1 cellular context compared by ENCODE assay signal in the genomic region with DNA sequence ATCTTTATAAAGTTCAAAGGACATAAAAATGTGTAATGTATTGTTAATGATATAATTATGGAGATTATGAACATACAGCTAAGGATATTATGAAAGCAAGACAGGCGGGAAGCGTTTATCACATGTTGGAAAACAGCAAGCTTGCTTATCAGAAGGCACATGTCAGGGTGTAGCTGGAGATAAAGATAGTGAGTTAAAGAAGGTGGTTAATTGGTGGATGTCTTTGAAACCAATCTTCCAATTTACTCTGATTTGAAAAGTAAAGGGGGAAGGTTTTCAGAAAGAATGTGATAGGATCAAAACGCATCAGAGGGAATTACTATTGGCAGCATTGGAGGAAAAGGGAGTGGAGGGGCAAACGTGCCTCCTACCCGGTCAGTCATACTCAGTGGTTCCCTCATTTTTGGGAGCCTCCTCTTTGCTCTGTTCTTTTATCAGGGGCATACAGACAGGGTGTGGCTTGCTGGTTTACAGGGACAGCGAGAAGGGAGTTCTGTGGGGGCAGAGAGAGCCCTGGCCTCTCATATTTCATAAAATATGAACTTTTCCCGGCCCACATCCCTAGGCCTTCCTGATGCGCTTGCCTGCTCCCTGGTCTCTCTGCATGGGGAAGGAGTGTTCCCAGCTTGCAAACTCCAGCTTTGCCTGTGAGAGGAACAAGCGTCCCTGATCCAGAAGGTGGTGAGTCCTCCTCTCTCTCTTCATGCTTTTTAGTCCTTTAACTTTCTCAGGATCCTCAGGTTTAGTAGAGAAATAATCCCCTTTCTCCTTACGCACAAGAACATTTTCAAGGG.
TF ChIP-seq lines count a peak whose summit lies in the region.

No MANE protein-coding gene starts in this region.

TF ChIP-seq in K562, 482 proteins besides CTCF, POLR2A, EP300 and RAD21 (continued from another document and continues in another):
- TF ChIP-seq, protein P1, sequence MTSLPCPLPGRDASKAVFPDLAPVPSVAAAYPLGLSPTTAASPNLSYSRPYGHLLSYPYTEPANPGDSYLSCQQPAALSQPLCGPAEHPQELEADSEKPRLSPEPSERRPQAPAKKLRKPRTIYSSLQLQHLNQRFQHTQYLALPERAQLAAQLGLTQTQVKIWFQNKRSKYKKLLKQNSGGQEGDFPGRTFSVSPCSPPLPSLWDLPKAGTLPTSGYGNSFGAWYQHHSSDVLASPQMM (CRISPR knock-in tag; IDR thresholded peaks at IDR 0.05) = no peak
- TF ChIP-seq, protein P2, sequence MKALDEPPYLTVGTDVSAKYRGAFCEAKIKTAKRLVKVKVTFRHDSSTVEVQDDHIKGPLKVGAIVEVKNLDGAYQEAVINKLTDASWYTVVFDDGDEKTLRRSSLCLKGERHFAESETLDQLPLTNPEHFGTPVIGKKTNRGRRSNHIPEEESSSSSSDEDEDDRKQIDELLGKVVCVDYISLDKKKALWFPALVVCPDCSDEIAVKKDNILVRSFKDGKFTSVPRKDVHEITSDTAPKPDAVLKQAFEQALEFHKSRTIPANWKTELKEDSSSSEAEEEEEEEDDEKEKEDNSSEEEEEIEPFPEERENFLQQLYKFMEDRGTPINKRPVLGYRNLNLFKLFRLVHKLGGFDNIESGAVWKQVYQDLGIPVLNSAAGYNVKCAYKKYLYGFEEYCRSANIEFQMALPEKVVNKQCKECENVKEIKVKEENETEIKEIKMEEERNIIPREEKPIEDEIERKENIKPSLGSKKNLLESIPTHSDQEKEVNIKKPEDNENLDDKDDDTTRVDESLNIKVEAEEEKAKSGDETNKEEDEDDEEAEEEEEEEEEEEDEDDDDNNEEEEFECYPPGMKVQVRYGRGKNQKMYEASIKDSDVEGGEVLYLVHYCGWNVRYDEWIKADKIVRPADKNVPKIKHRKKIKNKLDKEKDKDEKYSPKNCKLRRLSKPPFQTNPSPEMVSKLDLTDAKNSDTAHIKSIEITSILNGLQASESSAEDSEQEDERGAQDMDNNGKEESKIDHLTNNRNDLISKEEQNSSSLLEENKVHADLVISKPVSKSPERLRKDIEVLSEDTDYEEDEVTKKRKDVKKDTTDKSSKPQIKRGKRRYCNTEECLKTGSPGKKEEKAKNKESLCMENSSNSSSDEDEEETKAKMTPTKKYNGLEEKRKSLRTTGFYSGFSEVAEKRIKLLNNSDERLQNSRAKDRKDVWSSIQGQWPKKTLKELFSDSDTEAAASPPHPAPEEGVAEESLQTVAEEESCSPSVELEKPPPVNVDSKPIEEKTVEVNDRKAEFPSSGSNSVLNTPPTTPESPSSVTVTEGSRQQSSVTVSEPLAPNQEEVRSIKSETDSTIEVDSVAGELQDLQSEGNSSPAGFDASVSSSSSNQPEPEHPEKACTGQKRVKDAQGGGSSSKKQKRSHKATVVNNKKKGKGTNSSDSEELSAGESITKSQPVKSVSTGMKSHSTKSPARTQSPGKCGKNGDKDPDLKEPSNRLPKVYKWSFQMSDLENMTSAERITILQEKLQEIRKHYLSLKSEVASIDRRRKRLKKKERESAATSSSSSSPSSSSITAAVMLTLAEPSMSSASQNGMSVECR (CRISPR knock-in tag; IDR thresholded peaks at IDR 0.05) = 0 out of 2 replicates have a peak, but pooled peaks have one; percentile 37
- TF ChIP-seq GATA2 (CRISPR knock-in tag; IDR thresholded peaks at IDR 0.05) = peak; percentile 95
- TF ChIP-seq BCL6 (CRISPR knock-in tag; IDR thresholded peaks at IDR 0.05) = no peak
- no peak for TF ChIP-seq TCFL5 (CRISPR knock-in tag; conservative IDR thresholded peaks at IDR 0.05)
- no peak; the same call in 1 of the 2 replicates for TF ChIP-seq POLR2AphosphoS2 (IDR thresholded peaks at IDR 0.05; ENCODE audit: low read length)
- TF ChIP-seq ZNF444 (CRISPR knock-in tag; IDR thresholded peaks at IDR 0.05) = no peak; the same call in 1 of the 2 replicates
- TF ChIP-seq ZNF76 (CRISPR knock-in tag; IDR thresholded peaks at IDR 0.05; ENCODE audit: borderline replicate concordance) = no peak; the same call in 1 of the 2 replicates
- TF ChIP-seq, protein P3, sequence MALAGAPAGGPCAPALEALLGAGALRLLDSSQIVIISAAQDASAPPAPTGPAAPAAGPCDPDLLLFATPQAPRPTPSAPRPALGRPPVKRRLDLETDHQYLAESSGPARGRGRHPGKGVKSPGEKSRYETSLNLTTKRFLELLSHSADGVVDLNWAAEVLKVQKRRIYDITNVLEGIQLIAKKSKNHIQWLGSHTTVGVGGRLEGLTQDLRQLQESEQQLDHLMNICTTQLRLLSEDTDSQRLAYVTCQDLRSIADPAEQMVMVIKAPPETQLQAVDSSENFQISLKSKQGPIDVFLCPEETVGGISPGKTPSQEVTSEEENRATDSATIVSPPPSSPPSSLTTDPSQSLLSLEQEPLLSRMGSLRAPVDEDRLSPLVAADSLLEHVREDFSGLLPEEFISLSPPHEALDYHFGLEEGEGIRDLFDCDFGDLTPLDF (CRISPR knock-in tag; IDR thresholded peaks at IDR 0.05) = no peak
- TF ChIP-seq NCOA2 (IDR thresholded peaks at IDR 0.05; ENCODE audit: partially characterized antibody in 2 of 2) = peak; percentile 70 to 90
- TF ChIP-seq, protein P4, sequence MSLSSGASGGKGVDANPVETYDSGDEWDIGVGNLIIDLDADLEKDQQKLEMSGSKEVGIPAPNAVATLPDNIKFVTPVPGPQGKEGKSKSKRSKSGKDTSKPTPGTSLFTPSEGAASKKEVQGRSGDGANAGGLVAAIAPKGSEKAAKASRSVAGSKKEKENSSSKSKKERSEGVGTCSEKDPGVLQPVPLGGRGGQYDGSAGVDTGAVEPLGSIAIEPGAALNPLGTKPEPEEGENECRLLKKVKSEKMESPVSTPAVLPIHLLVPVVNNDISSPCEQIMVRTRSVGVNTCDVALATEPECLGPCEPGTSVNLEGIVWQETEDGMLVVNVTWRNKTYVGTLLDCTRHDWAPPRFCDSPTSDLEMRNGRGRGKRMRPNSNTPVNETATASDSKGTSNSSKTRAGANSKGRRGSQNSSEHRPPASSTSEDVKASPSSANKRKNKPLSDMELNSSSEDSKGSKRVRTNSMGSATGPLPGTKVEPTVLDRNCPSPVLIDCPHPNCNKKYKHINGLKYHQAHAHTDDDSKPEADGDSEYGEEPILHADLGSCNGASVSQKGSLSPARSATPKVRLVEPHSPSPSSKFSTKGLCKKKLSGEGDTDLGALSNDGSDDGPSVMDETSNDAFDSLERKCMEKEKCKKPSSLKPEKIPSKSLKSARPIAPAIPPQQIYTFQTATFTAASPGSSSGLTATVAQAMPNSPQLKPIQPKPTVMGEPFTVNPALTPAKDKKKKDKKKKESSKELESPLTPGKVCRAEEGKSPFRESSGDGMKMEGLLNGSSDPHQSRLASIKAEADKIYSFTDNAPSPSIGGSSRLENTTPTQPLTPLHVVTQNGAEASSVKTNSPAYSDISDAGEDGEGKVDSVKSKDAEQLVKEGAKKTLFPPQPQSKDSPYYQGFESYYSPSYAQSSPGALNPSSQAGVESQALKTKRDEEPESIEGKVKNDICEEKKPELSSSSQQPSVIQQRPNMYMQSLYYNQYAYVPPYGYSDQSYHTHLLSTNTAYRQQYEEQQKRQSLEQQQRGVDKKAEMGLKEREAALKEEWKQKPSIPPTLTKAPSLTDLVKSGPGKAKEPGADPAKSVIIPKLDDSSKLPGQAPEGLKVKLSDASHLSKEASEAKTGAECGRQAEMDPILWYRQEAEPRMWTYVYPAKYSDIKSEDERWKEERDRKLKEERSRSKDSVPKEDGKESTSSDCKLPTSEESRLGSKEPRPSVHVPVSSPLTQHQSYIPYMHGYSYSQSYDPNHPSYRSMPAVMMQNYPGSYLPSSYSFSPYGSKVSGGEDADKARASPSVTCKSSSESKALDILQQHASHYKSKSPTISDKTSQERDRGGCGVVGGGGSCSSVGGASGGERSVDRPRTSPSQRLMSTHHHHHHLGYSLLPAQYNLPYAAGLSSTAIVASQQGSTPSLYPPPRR (CRISPR knock-in tag; IDR thresholded peaks at IDR 0.05; ENCODE audit: borderline replicate concordance) = no peak
- TF ChIP-seq, protein P5, sequence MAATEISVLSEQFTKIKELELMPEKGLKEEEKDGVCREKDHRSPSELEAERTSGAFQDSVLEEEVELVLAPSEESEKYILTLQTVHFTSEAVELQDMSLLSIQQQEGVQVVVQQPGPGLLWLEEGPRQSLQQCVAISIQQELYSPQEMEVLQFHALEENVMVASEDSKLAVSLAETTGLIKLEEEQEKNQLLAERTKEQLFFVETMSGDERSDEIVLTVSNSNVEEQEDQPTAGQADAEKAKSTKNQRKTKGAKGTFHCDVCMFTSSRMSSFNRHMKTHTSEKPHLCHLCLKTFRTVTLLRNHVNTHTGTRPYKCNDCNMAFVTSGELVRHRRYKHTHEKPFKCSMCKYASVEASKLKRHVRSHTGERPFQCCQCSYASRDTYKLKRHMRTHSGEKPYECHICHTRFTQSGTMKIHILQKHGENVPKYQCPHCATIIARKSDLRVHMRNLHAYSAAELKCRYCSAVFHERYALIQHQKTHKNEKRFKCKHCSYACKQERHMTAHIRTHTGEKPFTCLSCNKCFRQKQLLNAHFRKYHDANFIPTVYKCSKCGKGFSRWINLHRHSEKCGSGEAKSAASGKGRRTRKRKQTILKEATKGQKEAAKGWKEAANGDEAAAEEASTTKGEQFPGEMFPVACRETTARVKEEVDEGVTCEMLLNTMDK (IDR thresholded peaks at IDR 0.05; ENCODE audit: borderline replicate concordance, insufficient read depth, low read depth, low read length, poor library complexity, severe bottlenecking) = no peak
- TF ChIP-seq ZBTB7A (IDR thresholded peaks at IDR 0.05; ENCODE audit: borderline replicate concordance, control insufficient read depth, low read depth, low read length) = no peak
- TF ChIP-seq ASH1L (IDR thresholded peaks at IDR 0.05; ENCODE audit: borderline replicate concordance, low read depth, partially characterized antibody) = peak; percentile 32
- TF ChIP-seq, protein P6, sequence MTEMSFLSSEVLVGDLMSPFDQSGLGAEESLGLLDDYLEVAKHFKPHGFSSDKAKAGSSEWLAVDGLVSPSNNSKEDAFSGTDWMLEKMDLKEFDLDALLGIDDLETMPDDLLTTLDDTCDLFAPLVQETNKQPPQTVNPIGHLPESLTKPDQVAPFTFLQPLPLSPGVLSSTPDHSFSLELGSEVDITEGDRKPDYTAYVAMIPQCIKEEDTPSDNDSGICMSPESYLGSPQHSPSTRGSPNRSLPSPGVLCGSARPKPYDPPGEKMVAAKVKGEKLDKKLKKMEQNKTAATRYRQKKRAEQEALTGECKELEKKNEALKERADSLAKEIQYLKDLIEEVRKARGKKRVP (CRISPR knock-in tag; IDR thresholded peaks at IDR 0.05) = no peak
- peak; percentile 82 for TF ChIP-seq MBD2 (IDR thresholded peaks at IDR 0.05; ENCODE audit: borderline replicate concordance, low read depth)
- peak; percentile 40 for TF ChIP-seq NFRKB (IDR thresholded peaks at IDR 0.05; ENCODE audit: low read depth)
- 0 out of 2 replicates have a peak, but pooled peaks have one; percentile 51 for TF ChIP-seq ZNF668 (CRISPR knock-in tag; IDR thresholded peaks at IDR 0.05)
- TF ChIP-seq, protein P7, sequence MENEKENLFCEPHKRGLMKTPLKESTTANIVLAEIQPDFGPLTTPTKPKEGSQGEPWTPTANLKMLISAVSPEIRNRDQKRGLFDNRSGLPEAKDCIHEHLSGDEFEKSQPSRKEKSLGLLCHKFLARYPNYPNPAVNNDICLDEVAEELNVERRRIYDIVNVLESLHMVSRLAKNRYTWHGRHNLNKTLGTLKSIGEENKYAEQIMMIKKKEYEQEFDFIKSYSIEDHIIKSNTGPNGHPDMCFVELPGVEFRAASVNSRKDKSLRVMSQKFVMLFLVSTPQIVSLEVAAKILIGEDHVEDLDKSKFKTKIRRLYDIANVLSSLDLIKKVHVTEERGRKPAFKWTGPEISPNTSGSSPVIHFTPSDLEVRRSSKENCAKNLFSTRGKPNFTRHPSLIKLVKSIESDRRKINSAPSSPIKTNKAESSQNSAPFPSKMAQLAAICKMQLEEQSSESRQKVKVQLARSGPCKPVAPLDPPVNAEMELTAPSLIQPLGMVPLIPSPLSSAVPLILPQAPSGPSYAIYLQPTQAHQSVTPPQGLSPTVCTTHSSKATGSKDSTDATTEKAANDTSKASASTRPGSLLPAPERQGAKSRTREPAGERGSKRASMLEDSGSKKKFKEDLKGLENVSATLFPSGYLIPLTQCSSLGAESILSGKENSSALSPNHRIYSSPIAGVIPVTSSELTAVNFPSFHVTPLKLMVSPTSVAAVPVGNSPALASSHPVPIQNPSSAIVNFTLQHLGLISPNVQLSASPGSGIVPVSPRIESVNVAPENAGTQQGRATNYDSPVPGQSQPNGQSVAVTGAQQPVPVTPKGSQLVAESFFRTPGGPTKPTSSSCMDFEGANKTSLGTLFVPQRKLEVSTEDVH (IDR thresholded peaks at IDR 0.05; ENCODE audit: low read depth, partially characterized antibody) = peak; percentile 75
- TF ChIP-seq TARDBP (IDR thresholded peaks at IDR 0.05) = peak; percentile 70
- no peak for TF ChIP-seq ZNF212 (CRISPR knock-in tag; IDR thresholded peaks at IDR 0.05)
- TF ChIP-seq MEIS2 (IDR thresholded peaks at IDR 0.05; ENCODE audit: partially characterized antibody) = peak; percentile 80
- peak; percentile 87 to 96; a peak in 3 of 4 replicates for TF ChIP-seq HDAC1 (IDR thresholded peaks at IDR 0.05)
- TF ChIP-seq, protein P8, sequence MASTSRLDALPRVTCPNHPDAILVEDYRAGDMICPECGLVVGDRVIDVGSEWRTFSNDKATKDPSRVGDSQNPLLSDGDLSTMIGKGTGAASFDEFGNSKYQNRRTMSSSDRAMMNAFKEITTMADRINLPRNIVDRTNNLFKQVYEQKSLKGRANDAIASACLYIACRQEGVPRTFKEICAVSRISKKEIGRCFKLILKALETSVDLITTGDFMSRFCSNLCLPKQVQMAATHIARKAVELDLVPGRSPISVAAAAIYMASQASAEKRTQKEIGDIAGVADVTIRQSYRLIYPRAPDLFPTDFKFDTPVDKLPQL (IDR thresholded peaks at IDR 0.05; ENCODE audit: extremely low read depth, insufficient read length) = no peak
- no peak for TF ChIP-seq ZNF146 (CRISPR knock-in tag; IDR thresholded peaks at IDR 0.05; ENCODE audit: unreplicated experiment)
- TF ChIP-seq SMC3 (conservative IDR thresholded peaks at IDR 0.05; ENCODE audit: insufficient read depth, low read depth, low read length) = 0 out of 2 replicates have a peak, but pooled peaks have one; percentile 3
- TF ChIP-seq, protein P9, sequence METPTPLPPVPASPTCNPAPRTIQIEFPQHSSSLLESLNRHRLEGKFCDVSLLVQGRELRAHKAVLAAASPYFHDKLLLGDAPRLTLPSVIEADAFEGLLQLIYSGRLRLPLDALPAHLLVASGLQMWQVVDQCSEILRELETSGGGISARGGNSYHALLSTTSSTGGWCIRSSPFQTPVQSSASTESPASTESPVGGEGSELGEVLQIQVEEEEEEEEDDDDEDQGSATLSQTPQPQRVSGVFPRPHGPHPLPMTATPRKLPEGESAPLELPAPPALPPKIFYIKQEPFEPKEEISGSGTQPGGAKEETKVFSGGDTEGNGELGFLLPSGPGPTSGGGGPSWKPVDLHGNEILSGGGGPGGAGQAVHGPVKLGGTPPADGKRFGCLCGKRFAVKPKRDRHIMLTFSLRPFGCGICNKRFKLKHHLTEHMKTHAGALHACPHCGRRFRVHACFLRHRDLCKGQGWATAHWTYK (CRISPR knock-in tag; IDR thresholded peaks at IDR 0.05) = no peak; the same call in 1 of the 2 replicates
- no peak for TF ChIP-seq CHD4 (IDR thresholded peaks at IDR 0.05; ENCODE audit: insufficient read depth, insufficient replicate concordance, low read depth, low read length, poor library complexity, severe bottlenecking)
- TF ChIP-seq SIRT6 (IDR thresholded peaks at IDR 0.05; ENCODE audit: low read depth, low read length) = no peak
- TF ChIP-seq, protein P10, sequence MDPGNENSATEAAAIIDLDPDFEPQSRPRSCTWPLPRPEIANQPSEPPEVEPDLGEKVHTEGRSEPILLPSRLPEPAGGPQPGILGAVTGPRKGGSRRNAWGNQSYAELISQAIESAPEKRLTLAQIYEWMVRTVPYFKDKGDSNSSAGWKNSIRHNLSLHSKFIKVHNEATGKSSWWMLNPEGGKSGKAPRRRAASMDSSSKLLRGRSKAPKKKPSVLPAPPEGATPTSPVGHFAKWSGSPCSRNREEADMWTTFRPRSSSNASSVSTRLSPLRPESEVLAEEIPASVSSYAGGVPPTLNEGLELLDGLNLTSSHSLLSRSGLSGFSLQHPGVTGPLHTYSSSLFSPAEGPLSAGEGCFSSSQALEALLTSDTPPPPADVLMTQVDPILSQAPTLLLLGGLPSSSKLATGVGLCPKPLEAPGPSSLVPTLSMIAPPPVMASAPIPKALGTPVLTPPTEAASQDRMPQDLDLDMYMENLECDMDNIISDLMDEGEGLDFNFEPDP (CRISPR knock-in tag; IDR thresholded peaks at IDR 0.05) = no peak
- TF ChIP-seq ZNF778 (CRISPR knock-in tag; IDR thresholded peaks at IDR 0.05) = no peak
